In genomic region chrX:129540725-129541184, GRCh38 we compare ENCODE assay signal across 8 cellular contexts. TPM values are rescaled to one million over a fixed set of nuclear protein-coding genes. Genes with fewer than 3 reads are reported as not detected.
A peak's percentile ranks its signal among the peaks of the same experiment; 100 is the strongest.
DNase-seq lines count a peak whose midpoint lies in the region; ATAC-seq and TF ChIP-seq lines count a peak whose summit lies in the region.

No MANE protein-coding gene starts in this region.

- no CpG with 5 or more reads among the region's 14 CpGs for WGBS in mesenchymal stem cell

- H3K18ac ChIP-seq in mesenchymal stem cell (ENCODE audit: low read depth in 1 of 2, low read length in 2 of 2) = no peak overlapping the region

- H3K9me3 ChIP-seq in NT2/D1 (ENCODE audit: insufficient read depth, low read length) (no peaks in the 10 kb centered on the region), colonic mucosa (no peaks in the 10 kb centered on the region), mesenchymal stem cell (ENCODE audit: control insufficient read depth, low read length) (no peaks in the 10 kb centered on the region), upper lobe of right lung (no peaks in the 10 kb centered on the region)

- H2BK12ac ChIP-seq in mesenchymal stem cell (ENCODE audit: low read length in 2 of 2) = no peak overlapping the region

- DNase-seq in NT2/D1 (ENCODE audit: low read depth, low spot score) = no peak
- peak; percentile 61 for DNase-seq in colonic mucosa
- DNase-seq in mesenchymal stem cell = no peak
- DNase-seq in upper lobe of right lung = peak; percentile 59
- no peak for DNase-seq in effector CD8-positive, alpha-beta T cell (lab: John Stamatoyannopoulos, UW)
- DNase-seq in NCI-H524 (lab: John Stamatoyannopoulos, UW) = no peak

- H2AK5ac ChIP-seq in mesenchymal stem cell (ENCODE audit: low read length, severe bottlenecking) = no peak overlapping the region

- no peak overlapping the region for H2BK120ac ChIP-seq in mesenchymal stem cell (ENCODE audit: low read depth, low read length)

- H3K36me3 ChIP-seq in NT2/D1 (ENCODE audit: insufficient read depth, insufficient read length, low read length) (peaks cover 5% of the 10 kb centered on the region), colonic mucosa (no peaks in the 10 kb centered on the region), mesenchymal stem cell (ENCODE audit: control insufficient read depth in 1 of 2, insufficient read depth in 2 of 2, low read depth in 1 of 2, low read length in 2 of 2) (peaks cover 0 to 9% of the 10 kb centered on the region in 2 experiments), upper lobe of right lung (no peaks in the 10 kb centered on the region)

- H3K4me3 ChIP-seq in GM08714 (ENCODE audit: low read length) (peak overlapping the region; percentile 68), NT2/D1 (ENCODE audit: insufficient read length, low read depth) (peak overlapping the region; percentile 45), colonic mucosa (peak overlapping the region; percentile 50), mesenchymal stem cell (ENCODE audit: insufficient read depth in 1 of 2, low read depth in 1 of 2, low read length in 2 of 2) (peak overlapping the region; percentile 81 to 84), upper lobe of right lung (peak overlapping the region; percentile 62)

- H3K27me3 ChIP-seq in NT2/D1 (ENCODE audit: insufficient read depth, insufficient read length) = no peaks in the 10 kb centered on the region
- H3K27me3 ChIP-seq in colonic mucosa = no peaks in the 10 kb centered on the region
- H3K27me3 ChIP-seq in mesenchymal stem cell (ENCODE audit: control insufficient read depth in 1 of 2, insufficient read depth in 1 of 2, low read length in 2 of 2) = no peaks in the 10 kb centered on the region
- H3K27me3 ChIP-seq in upper lobe of right lung = no peaks in the 10 kb centered on the region

- no peak overlapping the region for H2AFZ ChIP-seq in mesenchymal stem cell (ENCODE audit: low read depth, low read length)

- H3K4me1 ChIP-seq in NT2/D1 (ENCODE audit: insufficient read depth, insufficient read length) = no peaks in the 10 kb centered on the region
- H3K4me1 ChIP-seq in colonic mucosa = no peaks in the 10 kb centered on the region
- H3K4me1 ChIP-seq in mesenchymal stem cell (ENCODE audit: control insufficient read depth, insufficient read depth, low read depth, low read length) = no peaks in the 10 kb centered on the region
- H3K4me1 ChIP-seq in upper lobe of right lung = no peaks in the 10 kb centered on the region

- peak overlapping the region; percentile 61 for H3K9ac ChIP-seq in NT2/D1 (ENCODE audit: insufficient read length, low read depth)
- H3K9ac ChIP-seq in colonic mucosa (ENCODE audit: low read depth in 2 of 2, low read length in 2 of 2) = peak overlapping the region; percentile 58 to 59
- peak overlapping the region; percentile 80 for H3K9ac ChIP-seq in mesenchymal stem cell (ENCODE audit: low read length)

- no peak overlapping the region for H4K8ac ChIP-seq in mesenchymal stem cell (ENCODE audit: low read length)

- H3K79me1 ChIP-seq in mesenchymal stem cell (replicated peaks; ENCODE audit: low read length, poor library complexity, severe bottlenecking) = peaks cover 9% of the 10 kb centered on the region

- H4K91ac ChIP-seq in mesenchymal stem cell (ENCODE audit: low read length) = peak overlapping the region; percentile 27

- intact Hi-C loops in colonic mucosa (cut with DNase I) = no loop called here
- intact Hi-C loops in upper lobe of right lung (cut with DNase I) = no loop called here

- no peak overlapping the region for H2BK15ac ChIP-seq in mesenchymal stem cell (ENCODE audit: low read depth, poor library complexity, severe bottlenecking)

- no peak overlapping the region for H3K14ac ChIP-seq in mesenchymal stem cell (ENCODE audit: low read length in 2 of 2)

- no peak for TF ChIP-seq CTCF in colonic mucosa (IDR thresholded peaks at IDR 0.05)
- TF ChIP-seq CTCF in upper lobe of right lung (IDR thresholded peaks at IDR 0.05) = no peak

- H3K27ac ChIP-seq in colonic mucosa (peak overlapping the region; percentile 56), mesenchymal stem cell (ENCODE audit: low read length, poor library complexity, severe bottlenecking) (no peak overlapping the region), upper lobe of right lung (peak overlapping the region; percentile 73)

- H3K4me2 ChIP-seq in mesenchymal stem cell (ENCODE audit: low read length, poor library complexity, severe bottlenecking) = peak overlapping the region; percentile 73

- H3K4ac ChIP-seq in mesenchymal stem cell (ENCODE audit: low read depth in 1 of 2, low read length in 2 of 2) = no peak overlapping the region

- ATAC-seq in HG02588 (IDR thresholded peaks at IDR 0.05; ENCODE audit: unreplicated experiment) (peak; percentile 35), upper lobe of right lung (peak; percentile 78)

- H2BK5ac ChIP-seq in mesenchymal stem cell (ENCODE audit: low read depth, low read length, poor library complexity, severe bottlenecking) = no peak overlapping the region

- no peak overlapping the region for H3K23ac ChIP-seq in mesenchymal stem cell (ENCODE audit: low read length in 2 of 2)

RNA-seq across cellular contexts. Expression of gene OCRL, which starts 0.7 kb away (rescaled TPM):
- total RNA-seq in colonic mucosa = 10 to 100 TPM; 26.2 to 32.8 TPM
- polyA plus RNA-seq in mesenchymal stem cell (2013, experiment 1 of 2) = 16.0 TPM
- polyA plus RNA-seq in mesenchymal stem cell (2013, experiment 2 of 2) = 15.7 TPM
- total RNA-seq in upper lobe of right lung = 20.5 TPM

RNA-seq across cellular contexts. Expression of gene SMARCA1, which starts 17.5 kb away (rescaled TPM):
- total RNA-seq in colonic mucosa (1 to 10 TPM; 3.0 to 8.6 TPM), upper lobe of right lung (26.9 TPM)
- 75.7 TPM for polyA plus RNA-seq in mesenchymal stem cell (2013, experiment 1 of 2)
- 77.8 TPM for polyA plus RNA-seq in mesenchymal stem cell (2013, experiment 2 of 2)

Comparison
In these comparisons a context has a peak if more than half of its experiments do, and no peak if none do; other contexts are left out.
1. DNase-seq: peak in colonic mucosa (single experiment) and upper lobe of right lung (single experiment); none in NT2/D1 (single experiment), mesenchymal stem cell (single experiment), effector CD8-positive, alpha-beta T cell (single experiment) and NCI-H524 (0 of 2).
2. Peak in every context shown above with its lines, with median percentiles within 50 percentile points of each other: H3K4me3 ChIP-seq and H3K9ac ChIP-seq.